22 cellular contexts compared by ENCODE assay signal in genomic region chr20:60121903-60122302, GRCh38.
"Had no signal": no experiment of that assay in that cellular context is flagged by ENCODE, and none has a peak within 500 bp of the region (broad histone marks: within the 10 kb centered on the region; RNA-seq: fewer than 3 reads in every experiment).

No MANE protein-coding gene starts in this region.

- H3K9me3 ChIP-seq: left lung, left ventricle myocardium inferior, lower lobe of right lung, mucosa of descending colon had no signal

- H3K4me3 ChIP-seq: hepatocyte, left lung, left ventricle myocardium inferior, lower lobe of right lung, lung, mucosa of descending colon had no signal

- H3K79me2 ChIP-seq: hepatocyte had no signal

- FAIRE-seq: islet of Langerhans, keratinocyte, kidney had no signal

- ATAC-seq: left cardiac atrium, left colon, left lobe of liver, left lung, left ventricle myocardium superior, lower lobe of right lung, mucosa of descending colon had no signal

- DNase-seq: hippocampal formation, hypothalamus, immature natural killer cell, kidney, kidney glomerular epithelial cell, left cardiac atrium, left colon, left lung, left ventricle myocardium inferior, left ventricle myocardium superior, lower lobe of right lung, mammary epithelial cell, mesenchymal stem cell, mesendoderm, midbrain, mucosa of descending colon, naive B cell had no signal

- H3K36me3 ChIP-seq: left lung, left ventricle myocardium inferior, lower lobe of right lung had no signal

- H2AFZ ChIP-seq: hepatocyte had no signal

- H3K27ac ChIP-seq: hepatocyte, left lung, left ventricle myocardium inferior, lower lobe of right lung had no signal

- H3K4me1 ChIP-seq: lower lobe of right lung had no signal

- H3K4me2 ChIP-seq: hepatocyte had no signal
